Comparison of ENCODE assay signal across 8 cellular contexts in the genomic region with DNA sequence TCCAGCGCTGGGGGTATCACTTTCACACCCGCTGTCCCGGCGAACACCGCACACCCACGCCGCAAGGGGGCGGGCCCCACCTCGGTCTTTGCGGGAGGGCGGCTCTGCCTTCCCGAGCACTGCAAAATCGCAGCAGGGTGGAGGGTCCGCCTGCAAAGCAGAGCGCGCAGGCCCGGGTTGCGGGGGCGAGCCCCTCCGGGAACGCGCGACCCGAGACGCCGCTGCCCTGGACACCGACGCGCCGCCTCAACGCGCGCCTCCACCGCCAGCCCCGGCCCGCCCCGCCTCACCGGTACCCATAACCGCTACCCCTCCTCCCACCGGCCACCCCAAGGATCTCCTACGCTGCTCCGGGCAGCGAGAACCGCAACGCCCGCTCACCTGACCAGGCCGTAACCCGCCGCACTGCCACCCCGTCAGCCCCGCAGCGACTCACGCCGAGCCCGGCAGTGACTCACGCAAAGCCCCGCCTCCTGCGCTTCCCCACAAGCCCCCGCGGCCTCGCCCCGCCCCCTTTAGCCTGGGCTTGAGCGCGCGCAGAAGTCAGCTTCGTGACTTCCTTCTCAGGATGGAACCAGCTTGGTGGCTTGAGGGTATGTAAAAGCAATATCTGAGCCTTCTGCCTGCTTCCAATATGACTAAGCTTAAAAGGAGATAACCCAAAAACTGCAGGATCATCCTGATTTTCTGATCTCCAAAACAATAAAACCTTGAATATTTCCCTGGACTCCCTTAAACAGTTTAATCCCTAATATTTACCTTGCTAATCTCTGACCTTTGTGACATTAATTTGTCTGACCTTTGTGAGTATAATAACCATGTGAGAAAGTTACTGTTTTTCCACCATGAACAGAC. TPM values are rescaled to one million over a fixed set of nuclear protein-coding genes. Genes with fewer than 3 reads are reported as not detected.
DNase-seq lines count a peak whose midpoint lies in the region; ATAC-seq and TF ChIP-seq lines count a peak whose summit lies in the region.

A gene with protein sequence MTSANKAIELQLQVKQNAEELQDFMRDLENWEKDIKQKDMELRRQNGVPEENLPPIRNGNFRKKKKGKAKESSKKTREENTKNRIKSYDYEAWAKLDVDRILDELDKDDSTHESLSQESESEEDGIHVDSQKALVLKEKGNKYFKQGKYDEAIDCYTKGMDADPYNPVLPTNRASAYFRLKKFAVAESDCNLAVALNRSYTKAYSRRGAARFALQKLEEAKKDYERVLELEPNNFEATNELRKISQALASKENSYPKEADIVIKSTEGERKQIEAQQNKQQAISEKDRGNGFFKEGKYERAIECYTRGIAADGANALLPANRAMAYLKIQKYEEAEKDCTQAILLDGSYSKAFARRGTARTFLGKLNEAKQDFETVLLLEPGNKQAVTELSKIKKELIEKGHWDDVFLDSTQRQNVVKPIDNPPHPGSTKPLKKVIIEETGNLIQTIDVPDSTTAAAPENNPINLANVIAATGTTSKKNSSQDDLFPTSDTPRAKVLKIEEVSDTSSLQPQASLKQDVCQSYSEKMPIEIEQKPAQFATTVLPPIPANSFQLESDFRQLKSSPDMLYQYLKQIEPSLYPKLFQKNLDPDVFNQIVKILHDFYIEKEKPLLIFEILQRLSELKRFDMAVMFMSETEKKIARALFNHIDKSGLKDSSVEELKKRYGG (minus strand): TSS at position 460 of the 855 bp plus-strand sequence. CDS start 3,190 bp downstream, outside the sequence.

- peak; percentile 53 for TF ChIP-seq CTCF in astrocyte of the cerebellum (IDR thresholded peaks at IDR 0.05; ENCODE audit: low read depth, low read length, missing control alignments)

- peak within 1 kb of the TSS; percentile 70 for H3K9ac ChIP-seq in rectal smooth muscle tissue (ENCODE audit: low read length)

- H3K27me3 ChIP-seq in rectal smooth muscle tissue (ENCODE audit: control insufficient read depth, insufficient read depth, low read length) (no peaks in the 10 kb centered on the region), aorta (ENCODE audit: control insufficient read depth in 1 of 2, insufficient read depth in 2 of 2, low read length in 1 of 2) (no peaks in the 10 kb centered on the region)

- H3K4me1 ChIP-seq in rectal smooth muscle tissue (ENCODE audit: control insufficient read depth, insufficient read depth, low read length) (peaks cover 8% of the 10 kb centered on the region), aorta (ENCODE audit: control insufficient read depth in 1 of 2, insufficient read depth in 2 of 2, low read length in 2 of 2) (no peaks in the 10 kb centered on the region)

- no peaks in the 10 kb centered on the region for H3K9me3 ChIP-seq in aorta (ENCODE audit: control insufficient read depth, low read length)

- H3K36me3 ChIP-seq in rectal smooth muscle tissue (ENCODE audit: control insufficient read depth, insufficient read depth, low read length), result peaks cover 2% of the 10 kb centered on the region
- H3K36me3 ChIP-seq in aorta (ENCODE audit: control insufficient read depth in 1 of 2, insufficient read depth in 2 of 2, low read length in 1 of 2), result peaks cover 0 to 2% of the 10 kb centered on the region in 2 donors

- intact Hi-C loops in aorta (cut with DNase I), result no loop called here

- peak; percentile 64 for DNase-seq in NCI-H187 treated with DMSO at 0.1 percent for 48 hours (lab: John Stamatoyannopoulos, UW)
- DNase-seq in T-helper 22 cell (ENCODE audit: low read depth), result peak; percentile 90
- peak; percentile 70 for DNase-seq in astrocyte of the cerebellum (ENCODE audit: low read depth)
- DNase-seq in hepatic stellate cell (ENCODE audit: low spot score), result peak; percentile 88
- peak; percentile 99 to 100 for DNase-seq in aorta

- ATAC-seq in GM18498 (IDR thresholded peaks at IDR 0.05; ENCODE audit: unreplicated experiment), result peak; percentile 83
- ATAC-seq in HG02943 (IDR thresholded peaks at IDR 0.05; ENCODE audit: low read depth, unreplicated experiment), result peak; percentile 86
- ATAC-seq in aorta (ENCODE audit: low FRiP score), result peak; percentile 99

- 0% methylated on average over 49 to 66 of the region's 66 CpGs for WGBS in aorta, 2 donors

- in situ Hi-C loops in astrocyte of the cerebellum (cut with HindIII; ENCODE audit: low sequenced_read_pairs), result no loop called here

- peak within 1 kb of the TSS; percentile 55 for H3K4me3 ChIP-seq in astrocyte of the cerebellum (ENCODE audit: low read depth, low read length)
- H3K4me3 ChIP-seq in rectal smooth muscle tissue (ENCODE audit: low read length), result peak within 1 kb of the TSS; percentile 88
- H3K4me3 ChIP-seq in aorta (ENCODE audit: low read length in 2 of 2), result peak within 1 kb of the TSS; percentile 68 to 98

- peak within 1 kb of the TSS; percentile 92 for H3K27ac ChIP-seq in rectal smooth muscle tissue (ENCODE audit: low read depth, low read length)
- peak within 1 kb of the TSS in 1 of 2 donors; percentile 68 for H3K27ac ChIP-seq in aorta (ENCODE audit: low read depth in 1 of 2, low read length in 2 of 2)

RNA-seq across cellular contexts. Expression of the gene that starts here (rescaled TPM):
- 10 to 100 TPM; 18.6 to 22.7 TPM for total RNA-seq in aorta
- 1 to 10 TPM; 4.6 to 7.8 TPM for polyA plus RNA-seq in aorta
